Comparison of ENCODE assay signal across 1 cellular context in the genomic region with DNA sequence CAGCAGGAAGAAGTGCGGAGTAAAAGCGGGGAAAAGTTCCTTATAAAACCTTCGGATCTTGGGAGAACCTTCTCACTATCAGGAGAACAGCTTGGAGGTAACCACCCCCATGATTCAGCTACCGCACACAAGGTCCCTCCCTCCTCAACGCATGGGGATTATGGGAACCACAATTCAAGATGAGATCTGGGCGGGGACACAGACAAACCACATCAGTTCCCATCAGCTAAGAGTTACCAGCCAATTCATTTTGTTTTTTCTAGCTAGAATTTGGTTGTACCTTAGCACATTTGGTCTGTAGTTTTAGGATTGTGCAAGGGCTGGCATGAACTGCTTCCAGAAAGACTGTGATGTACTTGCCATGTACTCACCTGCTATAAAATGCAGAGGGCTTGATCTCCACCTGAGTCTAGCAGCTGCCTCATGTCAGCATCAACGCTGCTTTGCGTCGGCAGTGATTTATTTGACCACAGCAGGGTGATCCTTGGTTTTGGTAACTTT.
TF ChIP-seq lines count a peak whose summit lies in the region.

No MANE protein-coding gene starts in this region.

TF ChIP-seq in HepG2, 621 proteins besides CTCF, POLR2A, EP300 and RAD21:
- TF ChIP-seq, protein P1, sequence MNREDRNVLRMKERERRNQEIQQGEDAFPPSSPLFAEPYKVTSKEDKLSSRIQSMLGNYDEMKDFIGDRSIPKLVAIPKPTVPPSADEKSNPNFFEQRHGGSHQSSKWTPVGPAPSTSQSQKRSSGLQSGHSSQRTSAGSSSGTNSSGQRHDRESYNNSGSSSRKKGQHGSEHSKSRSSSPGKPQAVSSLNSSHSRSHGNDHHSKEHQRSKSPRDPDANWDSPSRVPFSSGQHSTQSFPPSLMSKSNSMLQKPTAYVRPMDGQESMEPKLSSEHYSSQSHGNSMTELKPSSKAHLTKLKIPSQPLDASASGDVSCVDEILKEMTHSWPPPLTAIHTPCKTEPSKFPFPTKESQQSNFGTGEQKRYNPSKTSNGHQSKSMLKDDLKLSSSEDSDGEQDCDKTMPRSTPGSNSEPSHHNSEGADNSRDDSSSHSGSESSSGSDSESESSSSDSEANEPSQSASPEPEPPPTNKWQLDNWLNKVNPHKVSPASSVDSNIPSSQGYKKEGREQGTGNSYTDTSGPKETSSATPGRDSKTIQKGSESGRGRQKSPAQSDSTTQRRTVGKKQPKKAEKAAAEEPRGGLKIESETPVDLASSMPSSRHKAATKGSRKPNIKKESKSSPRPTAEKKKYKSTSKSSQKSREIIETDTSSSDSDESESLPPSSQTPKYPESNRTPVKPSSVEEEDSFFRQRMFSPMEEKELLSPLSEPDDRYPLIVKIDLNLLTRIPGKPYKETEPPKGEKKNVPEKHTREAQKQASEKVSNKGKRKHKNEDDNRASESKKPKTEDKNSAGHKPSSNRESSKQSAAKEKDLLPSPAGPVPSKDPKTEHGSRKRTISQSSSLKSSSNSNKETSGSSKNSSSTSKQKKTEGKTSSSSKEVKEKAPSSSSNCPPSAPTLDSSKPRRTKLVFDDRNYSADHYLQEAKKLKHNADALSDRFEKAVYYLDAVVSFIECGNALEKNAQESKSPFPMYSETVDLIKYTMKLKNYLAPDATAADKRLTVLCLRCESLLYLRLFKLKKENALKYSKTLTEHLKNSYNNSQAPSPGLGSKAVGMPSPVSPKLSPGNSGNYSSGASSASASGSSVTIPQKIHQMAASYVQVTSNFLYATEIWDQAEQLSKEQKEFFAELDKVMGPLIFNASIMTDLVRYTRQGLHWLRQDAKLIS (CRISPR knock-in tag; IDR thresholded peaks at IDR 0.05): no peak
- no peak for TF ChIP-seq TFAP4 (IDR thresholded peaks at IDR 0.05; ENCODE audit: borderline replicate concordance, low read depth)
- TF ChIP-seq ZNF33A (CRISPR knock-in tag; IDR thresholded peaks at IDR 0.05; ENCODE audit: borderline replicate concordance): no peak
- TF ChIP-seq, protein P2, sequence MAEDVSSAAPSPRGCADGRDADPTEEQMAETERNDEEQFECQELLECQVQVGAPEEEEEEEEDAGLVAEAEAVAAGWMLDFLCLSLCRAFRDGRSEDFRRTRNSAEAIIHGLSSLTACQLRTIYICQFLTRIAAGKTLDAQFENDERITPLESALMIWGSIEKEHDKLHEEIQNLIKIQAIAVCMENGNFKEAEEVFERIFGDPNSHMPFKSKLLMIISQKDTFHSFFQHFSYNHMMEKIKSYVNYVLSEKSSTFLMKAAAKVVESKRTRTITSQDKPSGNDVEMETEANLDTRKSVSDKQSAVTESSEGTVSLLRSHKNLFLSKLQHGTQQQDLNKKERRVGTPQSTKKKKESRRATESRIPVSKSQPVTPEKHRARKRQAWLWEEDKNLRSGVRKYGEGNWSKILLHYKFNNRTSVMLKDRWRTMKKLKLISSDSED (CRISPR knock-in tag; IDR thresholded peaks at IDR 0.05): no peak
- TF ChIP-seq ELK4 (CRISPR knock-in tag; IDR thresholded peaks at IDR 0.05; ENCODE audit: borderline replicate concordance): no peak
- no peak for TF ChIP-seq SMAD9 (CRISPR knock-in tag; IDR thresholded peaks at IDR 0.05)
- no peak for TF ChIP-seq HOMEZ (CRISPR knock-in tag; IDR thresholded peaks at IDR 0.05; ENCODE audit: low read depth)
- no peak for TF ChIP-seq REST (IDR thresholded peaks at IDR 0.05; ENCODE audit: borderline replicate concordance in 1 of 2, low read depth in 1 of 2, low read length in 2 of 2)
- TF ChIP-seq ARNT2 (CRISPR knock-in tag; IDR thresholded peaks at IDR 0.05; ENCODE audit: low read depth): no peak
- TF ChIP-seq FOXA1 (IDR thresholded peaks at IDR 0.05): no peak
- TF ChIP-seq FOXA1 (CRISPR knock-in tag; IDR thresholded peaks at IDR 0.05): no peak
- TF ChIP-seq CBX5 (CRISPR knock-in tag; IDR thresholded peaks at IDR 0.05; ENCODE audit: borderline replicate concordance): no peak
- no peak for TF ChIP-seq ZNF224 (CRISPR knock-in tag; IDR thresholded peaks at IDR 0.05)
- TF ChIP-seq, protein P3, sequence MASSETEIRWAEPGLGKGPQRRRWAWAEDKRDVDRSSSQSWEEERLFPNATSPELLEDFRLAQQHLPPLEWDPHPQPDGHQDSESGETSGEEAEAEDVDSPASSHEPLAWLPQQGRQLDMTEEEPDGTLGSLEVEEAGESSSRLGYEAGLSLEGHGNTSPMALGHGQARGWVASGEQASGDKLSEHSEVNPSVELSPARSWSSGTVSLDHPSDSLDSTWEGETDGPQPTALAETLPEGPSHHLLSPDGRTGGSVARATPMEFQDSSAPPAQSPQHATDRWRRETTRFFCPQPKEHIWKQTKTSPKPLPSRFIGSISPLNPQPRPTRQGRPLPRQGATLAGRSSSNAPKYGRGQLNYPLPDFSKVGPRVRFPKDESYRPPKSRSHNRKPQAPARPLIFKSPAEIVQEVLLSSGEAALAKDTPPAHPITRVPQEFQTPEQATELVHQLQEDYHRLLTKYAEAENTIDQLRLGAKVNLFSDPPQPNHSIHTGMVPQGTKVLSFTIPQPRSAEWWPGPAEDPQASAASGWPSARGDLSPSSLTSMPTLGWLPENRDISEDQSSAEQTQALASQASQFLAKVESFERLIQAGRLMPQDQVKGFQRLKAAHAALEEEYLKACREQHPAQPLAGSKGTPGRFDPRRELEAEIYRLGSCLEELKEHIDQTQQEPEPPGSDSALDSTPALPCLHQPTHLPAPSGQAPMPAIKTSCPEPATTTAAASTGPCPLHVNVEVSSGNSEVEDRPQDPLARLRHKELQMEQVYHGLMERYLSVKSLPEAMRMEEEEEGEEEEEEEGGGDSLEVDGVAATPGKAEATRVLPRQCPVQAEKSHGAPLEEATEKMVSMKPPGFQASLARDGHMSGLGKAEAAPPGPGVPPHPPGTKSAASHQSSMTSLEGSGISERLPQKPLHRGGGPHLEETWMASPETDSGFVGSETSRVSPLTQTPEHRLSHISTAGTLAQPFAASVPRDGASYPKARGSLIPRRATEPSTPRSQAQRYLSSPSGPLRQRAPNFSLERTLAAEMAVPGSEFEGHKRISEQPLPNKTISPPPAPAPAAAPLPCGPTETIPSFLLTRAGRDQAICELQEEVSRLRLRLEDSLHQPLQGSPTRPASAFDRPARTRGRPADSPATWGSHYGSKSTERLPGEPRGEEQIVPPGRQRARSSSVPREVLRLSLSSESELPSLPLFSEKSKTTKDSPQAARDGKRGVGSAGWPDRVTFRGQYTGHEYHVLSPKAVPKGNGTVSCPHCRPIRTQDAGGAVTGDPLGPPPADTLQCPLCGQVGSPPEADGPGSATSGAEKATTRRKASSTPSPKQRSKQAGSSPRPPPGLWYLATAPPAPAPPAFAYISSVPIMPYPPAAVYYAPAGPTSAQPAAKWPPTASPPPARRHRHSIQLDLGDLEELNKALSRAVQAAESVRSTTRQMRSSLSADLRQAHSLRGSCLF (CRISPR knock-in tag; IDR thresholded peaks at IDR 0.05; ENCODE audit: borderline replicate concordance): no peak
- no peak for TF ChIP-seq STAT5B (CRISPR knock-in tag; IDR thresholded peaks at IDR 0.05)
